ENCODE assay signal across 8 cellular contexts in genomic region chr15:65610871-65611718, GRCh38. TPM values are rescaled to one million over a fixed set of nuclear protein-coding genes. Genes with fewer than 3 reads are reported as not detected.
DNase-seq lines count a peak whose midpoint lies in the region; ATAC-seq, FAIRE-seq and TF ChIP-seq lines count a peak whose summit lies in the region.

Gene INTS14 (minus strand): TSS chr15:65611131. CDS start chr15:65607380, 3,751 bp downstream.

- H3K27ac ChIP-seq in cardiac muscle cell (peak within 1 kb of the TSS; percentile 94), trophoblast cell (ENCODE audit: low read depth, low read length) (peak within 1 kb of the TSS; percentile 85), transverse colon (peak within 1 kb of the TSS; percentile 92 to 95 (median 94))

- H3K36me3 ChIP-seq in adipocyte (ENCODE audit: control insufficient read depth, insufficient read depth, low read length, severe bottlenecking) (peaks cover 3% of the 10 kb centered on the region), cardiac muscle cell (peaks cover 9% of the 10 kb centered on the region), trophoblast cell (ENCODE audit: control insufficient read depth in 1 of 2, insufficient read depth in 2 of 2, low read length in 2 of 2) (peaks cover 2% of the 10 kb centered on the region in 2 experiments), transverse colon (no peaks in the 10 kb centered on the region)

- H3K4me3 ChIP-seq in adipocyte (ENCODE audit: low read length) (peak within 1 kb of the TSS; percentile 99), cardiac muscle cell (peak within 1 kb of the TSS; percentile 87), trophoblast cell (ENCODE audit: low read depth, low read length) (peak within 1 kb of the TSS; percentile 94), transverse colon (peak within 1 kb of the TSS; percentile 57 to 87 (median 81))

- peak within 1 kb of the TSS; percentile 87 for H2BK120ac ChIP-seq in trophoblast cell (ENCODE audit: insufficient read depth, low read length, poor library complexity)

- H3K79me1 ChIP-seq in trophoblast cell (ENCODE audit: low read length): peaks cover 12% of the 10 kb centered on the region

- no CpG with 5 or more reads among the region's 64 CpGs for WGBS in trophoblast cell (ENCODE audit: extremely low coverage, insufficient coverage, insufficient read length)
- 1% methylated on average over 13 to 55 of the region's 64 CpGs for WGBS in transverse colon (ENCODE audit: low coverage in 1 of 2), 2 donors

- TF ChIP-seq POLR2A in GM12891 (IDR thresholded peaks at IDR 0.05; ENCODE audit: low read depth, low read length) (peak; percentile 90), transverse colon (IDR thresholded peaks at IDR 0.05) (peak; percentile 90)

- H2AK5ac ChIP-seq in trophoblast cell (ENCODE audit: low read length): peak within 1 kb of the TSS; percentile 87

- no peak for TF ChIP-seq EP300 in transverse colon (IDR thresholded peaks at IDR 0.05; ENCODE audit: low read depth)

- no peaks in the 10 kb centered on the region for H3K9me3 ChIP-seq in adipocyte (ENCODE audit: control insufficient read depth, low read length)
- H3K9me3 ChIP-seq in cardiac muscle cell (ENCODE audit: low read depth): no peaks in the 10 kb centered on the region
- H3K9me3 ChIP-seq in trophoblast cell (ENCODE audit: insufficient read depth, low read depth, low read length): no peaks in the 10 kb centered on the region
- H3K9me3 ChIP-seq in transverse colon: no peaks in the 10 kb centered on the region

- FAIRE-seq in GM12891 (lab: Jason Lieb, UNC): peak; percentile 92

- H3K79me2 ChIP-seq in trophoblast cell (ENCODE audit: control insufficient read depth, insufficient read depth, low read length, poor library complexity): peaks cover 8% of the 10 kb centered on the region

- H4K91ac ChIP-seq in trophoblast cell (ENCODE audit: low read depth, low read length): peak within 1 kb of the TSS; percentile 88

- DNase-seq in GM12891 (ENCODE audit: insufficient read length, low spot score) (peak; percentile 89), NCI-H1436 (lab: John Stamatoyannopoulos, UW) (peak; percentile 95), T follicular helper cell (ENCODE audit: low read depth) (peak; percentile 87), adipocyte (ENCODE audit: low read depth) (peak; percentile 99), cardiac muscle cell (ENCODE audit: low read depth in 1 of 2, low spot score in 1 of 2) (peak; percentile 99), trophoblast cell (peak; percentile 97 to 98), transverse colon (peak; percentile 98)

- no peak within 1 kb of the TSS for H3K23ac ChIP-seq in trophoblast cell (ENCODE audit: low read length)

- peak; percentile 95 for ATAC-seq in HG02840 (IDR thresholded peaks at IDR 0.05; ENCODE audit: low FRiP score, unreplicated experiment)

- peaks cover 26% of the 10 kb centered on the region for H3K4me1 ChIP-seq in adipocyte (ENCODE audit: control insufficient read depth, insufficient read depth, low read length)
- H3K4me1 ChIP-seq in cardiac muscle cell (ENCODE audit: low read depth): peaks cover 9% of the 10 kb centered on the region
- H3K4me1 ChIP-seq in trophoblast cell (ENCODE audit: control insufficient read depth in 1 of 2, insufficient read depth in 2 of 2, low read length in 2 of 2): peaks cover 6 to 11% of the 10 kb centered on the region in 2 experiments
- H3K4me1 ChIP-seq in transverse colon: peaks cover 14 to 26% (median 19%) of the 10 kb centered on the region in 4 donors

- peak within 1 kb of the TSS; percentile 82 for H2AFZ ChIP-seq in trophoblast cell (ENCODE audit: insufficient read depth, low read length, poor library complexity)

- in situ Hi-C loops in transverse colon (cut with MboI; ENCODE audit: low pct_ligation_motif_present in 1 of 4, low pct_unique_long_range_greater_than_20kb in 1 of 4, low sequenced_read_pairs in 3 of 4): no loop called here

- H4K12ac ChIP-seq in trophoblast cell (ENCODE audit: low read depth, low read length): peak within 1 kb of the TSS; percentile 89

- H3K27me3 ChIP-seq in adipocyte (replicated peaks; ENCODE audit: control insufficient read depth, insufficient read depth, low read length) (no peaks in the 10 kb centered on the region), cardiac muscle cell (no peaks in the 10 kb centered on the region), trophoblast cell (ENCODE audit: insufficient read depth, low read length) (no peaks in the 10 kb centered on the region), transverse colon (no peaks in the 10 kb centered on the region)

- peak within 1 kb of the TSS; percentile 99 for H4K8ac ChIP-seq in trophoblast cell (ENCODE audit: low read depth, low read length)

- H2BK12ac ChIP-seq in trophoblast cell (ENCODE audit: low read length): no peak within 1 kb of the TSS

- peak within 1 kb of the TSS; percentile 81 for H2BK5ac ChIP-seq in trophoblast cell (ENCODE audit: low read depth, low read length, poor library complexity)

- H3K9ac ChIP-seq in adipocyte (ENCODE audit: low read length): peak within 1 kb of the TSS; percentile 96
- H3K9ac ChIP-seq in trophoblast cell (ENCODE audit: low read length): peak within 1 kb of the TSS; percentile 99

- peak within 1 kb of the TSS; percentile 89 for H3K14ac ChIP-seq in trophoblast cell (ENCODE audit: low read length)

- TF ChIP-seq CTCF in cardiac muscle cell (IDR thresholded peaks at IDR 0.05; ENCODE audit: low read depth, low read length): peak; percentile 35
- peak; percentile 44 to 74 (median 54) for TF ChIP-seq CTCF in transverse colon (IDR thresholded peaks at IDR 0.05)

- intact Hi-C loops in transverse colon (cut with DNase I; ENCODE audit: low total_unique reads): no loop called here

- H3K4me2 ChIP-seq in trophoblast cell (ENCODE audit: low read length): peak within 1 kb of the TSS; percentile 73

- peak within 1 kb of the TSS; percentile 74 for H3K4ac ChIP-seq in trophoblast cell (ENCODE audit: low read depth, low read length)

- H3K18ac ChIP-seq in trophoblast cell (ENCODE audit: low read length): peak within 1 kb of the TSS; percentile 80

TF ChIP-seq in GM12891, 5 proteins besides CTCF, POLR2A, EP300 and RAD21:
- TF ChIP-seq POLR2AphosphoS5 (IDR thresholded peaks at IDR 0.05; ENCODE audit: low read depth, low read length): peak; percentile 70
- TF ChIP-seq POU2F2 (IDR thresholded peaks at IDR 0.05; ENCODE audit: low read depth, low read length): peak; percentile 36; the same call in 1 of the 2 replicates
- no peak for TF ChIP-seq SPI1 (IDR thresholded peaks at IDR 0.05; ENCODE audit: low read depth, low read length)
- TF ChIP-seq TAF1 (IDR thresholded peaks at IDR 0.05; ENCODE audit: low read depth, low read length): peak; percentile 76

RNA-seq across cellular contexts. Expression of gene INTS14, which starts in this region (rescaled TPM):
- polyA plus RNA-seq in GM12891 (2012; ENCODE audit: low read depth, missing spikeins): 25.7 TPM
- total RNA-seq in cardiac muscle cell: 25.0 and 32.5 TPM in 2 replicates
- 28.0 and 30.9 TPM in 2 replicates for polyA plus RNA-seq in cardiac muscle cell
- 28.3 and 29.2 TPM in 2 replicates for polyA plus RNA-seq in trophoblast cell (2013)
- total RNA-seq in transverse colon: 100 to 1,000 TPM in 1 of 4 donors, 10 to 100 TPM in 3; 12.3 to 272 (median 37.2) TPM

Comparison
In these comparisons a context has a peak if more than half of its experiments do, and no peak if none do; other contexts are left out.
1. Peak in every context shown above with its lines: DNase-seq, ATAC-seq, H3K4me3 ChIP-seq and H3K27ac ChIP-seq.